In genomic region chr1:168485048-168485447, GRCh38 we compare ENCODE assay signal across 14 cellular contexts. TPM values are rescaled to one million over a fixed set of nuclear protein-coding genes. Genes with fewer than 3 reads are reported as not detected.
DNase-seq lines count a peak whose midpoint lies in the region; ATAC-seq lines count a peak whose summit lies in the region.
"Had no signal": no experiment of that assay in that cellular context is flagged by ENCODE, and none has a peak within 500 bp of the region (broad histone marks: within the 10 kb centered on the region; RNA-seq: fewer than 3 reads in every experiment).

No MANE protein-coding gene starts in this region.

- H3K9me3 Mint-ChIP-seq in activated T-cell treated with anti-CD3 and anti-CD28 coated beads, Interleukin-2, amount 50 U/mL, for 4 hours: peaks cover 6% of the 10 kb centered on the region
- no peaks in the 10 kb centered on the region for H3K9me3 Mint-ChIP-seq in activated T-cell treated with anti-CD3 and anti-CD28 coated beads, Interleukin-2, amount 50 U/mL, for 72 hours
- peaks cover 10% of the 10 kb centered on the region for H3K9me3 Mint-ChIP-seq in activated naive CD8-positive, alpha-beta T cell treated with anti-CD3 and anti-CD28 coated beads for 36 hours

- peak overlapping the region; percentile 50 for H3K4me3 Mint-ChIP-seq in activated T-cell treated with anti-CD3 and anti-CD28 coated beads, Interleukin-2, amount 50 U/mL, for 4 hours
- no peak overlapping the region for H3K4me3 Mint-ChIP-seq in activated T-cell treated with anti-CD3 and anti-CD28 coated beads, Interleukin-2, amount 50 U/mL, for 72 hours
- no peak overlapping the region for H3K4me3 Mint-ChIP-seq in activated naive CD8-positive, alpha-beta T cell treated with anti-CD3 and anti-CD28 coated beads for 36 hours

- peaks cover 51% of the 10 kb centered on the region for H3K4me1 Mint-ChIP-seq in activated T-cell treated with anti-CD3 and anti-CD28 coated beads, Interleukin-2, amount 50 U/mL, for 4 hours (ENCODE audit: low read depth)
- peaks cover 34% of the 10 kb centered on the region for H3K4me1 Mint-ChIP-seq in activated T-cell treated with anti-CD3 and anti-CD28 coated beads, Interleukin-2, amount 50 U/mL, for 72 hours (ENCODE audit: low read depth)
- peaks cover 43% of the 10 kb centered on the region for H3K4me1 Mint-ChIP-seq in activated naive CD8-positive, alpha-beta T cell treated with anti-CD3 and anti-CD28 coated beads for 36 hours

- peak; percentile 6 for DNase-seq in activated T-cell treated with anti-CD3 and anti-CD28 coated beads, Interleukin-2, amount 50 U/mL, for 4 hours
- DNase-seq in activated T-cell treated with anti-CD3 and anti-CD28 coated beads, Interleukin-2, amount 50 U/mL, for 72 hours: no peak
- DNase-seq in activated naive CD8-positive, alpha-beta T cell treated with anti-CD3 and anti-CD28 coated beads for 36 hours: no peak
- DNase-seq in left cardiac atrium (peak; percentile 35), stromal cell of bone marrow (ENCODE audit: low read depth) (peak; percentile 49)
- no peak for DNase-seq in activated effector memory CD4-positive, alpha-beta T cell treated with anti-CD3 and anti-CD28 coated beads, Interleukin-2, amount 50 U/mL, for 16 hours
- DNase-seq: activated CD4-positive, alpha-beta T cell treated with anti-CD3 and anti-CD28 coated beads, Interleukin-2, amount 50 U/mL, for 4 hours; cerebellar nuclear complex; NCI-H2029; RPMI8226; upper lobe of left lung had no signal

- peaks cover 3% of the 10 kb centered on the region for H3K36me3 Mint-ChIP-seq in activated T-cell treated with anti-CD3 and anti-CD28 coated beads, Interleukin-2, amount 50 U/mL, for 4 hours (ENCODE audit: insufficient read depth)
- H3K36me3 Mint-ChIP-seq in activated T-cell treated with anti-CD3 and anti-CD28 coated beads, Interleukin-2, amount 50 U/mL, for 72 hours (ENCODE audit: insufficient read depth in 2 of 2): peaks cover 1 to 4% of the 10 kb centered on the region in 2 donors
- H3K36me3 Mint-ChIP-seq in activated naive CD8-positive, alpha-beta T cell treated with anti-CD3 and anti-CD28 coated beads for 36 hours: peaks cover 10% of the 10 kb centered on the region

- no peaks in the 10 kb centered on the region for H3K27me3 Mint-ChIP-seq in activated T-cell treated with anti-CD3 and anti-CD28 coated beads, Interleukin-2, amount 50 U/mL, for 4 hours (ENCODE audit: low read depth)
- no peaks in the 10 kb centered on the region for H3K27me3 Mint-ChIP-seq in activated T-cell treated with anti-CD3 and anti-CD28 coated beads, Interleukin-2, amount 50 U/mL, for 72 hours (ENCODE audit: low read depth)
- H3K27me3 Mint-ChIP-seq in activated naive CD8-positive, alpha-beta T cell treated with anti-CD3 and anti-CD28 coated beads for 36 hours: no peaks in the 10 kb centered on the region

- intact Hi-C loops in left cardiac atrium (cut with DNase I): no loop called here

- no peak overlapping the region for H3K27ac Mint-ChIP-seq in activated T-cell treated with anti-CD3 and anti-CD28 coated beads, Interleukin-2, amount 50 U/mL, for 72 hours
- H3K27ac Mint-ChIP-seq in activated naive CD8-positive, alpha-beta T cell treated with anti-CD3 and anti-CD28 coated beads for 36 hours: peak overlapping the region; percentile 49

- peak in 1 of 2 donors; percentile 37 for ATAC-seq in activated T-cell treated with anti-CD3 and anti-CD28 coated beads, Interleukin-2, amount 50 U/mL, for 4 hours
- ATAC-seq in activated T-cell treated with anti-CD3 and anti-CD28 coated beads, Interleukin-2, amount 50 U/mL, for 72 hours (replicated peaks in 1 of 2): no peak
- ATAC-seq in left cardiac atrium: peak; percentile 78 to 82
- no peak for ATAC-seq in HG02840 (IDR thresholded peaks at IDR 0.05; ENCODE audit: low FRiP score, unreplicated experiment)
- no peak for ATAC-seq in GM21619 (IDR thresholded peaks at IDR 0.05; ENCODE audit: unreplicated experiment)

RNA-seq across cellular contexts. Expression of gene XCL2, which starts 58.7 kb away (rescaled TPM):
- total RNA-seq in activated T-cell treated with anti-CD3 and anti-CD28 coated beads, Interleukin-2, amount 50 U/mL, for 4 hours: 10 to 100 TPM; 14.0 to 79.9 (median 28.4) TPM
- total RNA-seq in activated T-cell treated with anti-CD3 and anti-CD28 coated beads, Interleukin-2, amount 50 U/mL, for 72 hours: 10 to 100 TPM; 15.7 to 51.0 TPM
- 100 to 1,000 TPM; 136 to 139 TPM for total RNA-seq in activated naive CD8-positive, alpha-beta T cell treated with anti-CD3 and anti-CD28 coated beads for 36 hours
- total RNA-seq in left cardiac atrium: 1 to 10 TPM in 1 of 2 donors, not detected in 1; 1.3 TPM
- total RNA-seq: HT1080 had no signal

Comparison
In these comparisons a context has a peak if more than half of its experiments do, and no peak if none do; other contexts are left out.
1. DNase-seq: peak in activated T-cell treated with anti-CD3 and anti-CD28 coated beads, Interleukin-2, amount 50 U/mL, for 4 hours (single experiment), left cardiac atrium (single experiment) and stromal cell of bone marrow (single experiment); none in activated T-cell treated with anti-CD3 and anti-CD28 coated beads, Interleukin-2, amount 50 U/mL, for 72 hours (0 of 2), activated naive CD8-positive, alpha-beta T cell treated with anti-CD3 and anti-CD28 coated beads for 36 hours (single experiment) and activated effector memory CD4-positive, alpha-beta T cell treated with anti-CD3 and anti-CD28 coated beads, Interleukin-2, amount 50 U/mL, for 16 hours (single experiment).
2. ATAC-seq: peak in left cardiac atrium (2 of 2); none in activated T-cell treated with anti-CD3 and anti-CD28 coated beads, Interleukin-2, amount 50 U/mL, for 72 hours (0 of 2), HG02840 (single experiment) and GM21619 (single experiment).
3. RNA of gene XCL2, which starts 58.7 kb away (total RNA-seq): 136 to 139 TPM in activated naive CD8-positive, alpha-beta T cell treated with anti-CD3 and anti-CD28 coated beads for 36 hours, 15.7 to 51.0 TPM in activated T-cell treated with anti-CD3 and anti-CD28 coated beads, Interleukin-2, amount 50 U/mL, for 72 hours and 14.0 to 79.9 TPM in activated T-cell treated with anti-CD3 and anti-CD28 coated beads, Interleukin-2, amount 50 U/mL, for 4 hours; 1.3 TPM in left cardiac atrium; every median in the first group is over 4 times any median in the second.